In the genomic region with DNA sequence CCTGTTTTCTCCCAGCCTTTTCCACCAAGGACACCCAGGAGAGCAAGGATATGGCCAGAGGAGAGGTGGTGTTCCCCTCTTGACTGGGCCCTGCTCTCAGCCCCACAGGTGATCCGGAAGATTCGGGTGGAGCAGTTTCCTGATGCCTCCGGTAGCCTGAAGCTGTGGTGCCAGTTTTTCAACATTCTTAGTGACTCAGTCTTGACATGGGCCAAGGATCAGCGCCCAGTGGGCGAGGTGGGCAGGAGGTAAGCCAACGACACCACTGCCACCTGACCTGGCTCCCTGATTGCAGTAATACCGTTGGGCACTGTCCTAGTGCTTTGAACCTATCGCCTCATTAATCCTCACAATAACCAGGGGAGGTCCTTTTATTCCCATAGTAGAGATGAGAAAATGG, we compare ENCODE assay signal across 20 cellular contexts. TPM values are rescaled to one million over a fixed set of nuclear protein-coding genes. Genes with fewer than 3 reads are reported as not detected.
A peak's percentile ranks its signal among the peaks of the same experiment; 100 is the strongest.
DNase-seq lines count a peak whose midpoint lies in the region; ATAC-seq, FAIRE-seq and TF ChIP-seq lines count a peak whose summit lies in the region.
"Had no signal": no experiment of that assay in that cellular context is flagged by ENCODE, and none has a peak within 500 bp of the region (broad histone marks: within the 10 kb centered on the region; RNA-seq: fewer than 3 reads in every experiment).

No MANE protein-coding gene starts in this region.

- H2AFZ ChIP-seq in PC-3 (ENCODE audit: low read length): no peak overlapping the region

- H3K4me1 ChIP-seq in PC-3 (ENCODE audit: insufficient read depth, low read length): peaks cover 47% of the 10 kb centered on the region
- no peaks in the 10 kb centered on the region for H3K4me1 ChIP-seq in colonic mucosa
- H3K4me1 ChIP-seq in lung (ENCODE audit: control insufficient read depth in 2 of 2, insufficient read depth in 2 of 2, low read length in 2 of 2): peaks cover 0 to 9% of the 10 kb centered on the region in 2 donors
- no peaks in the 10 kb centered on the region for H3K4me1 ChIP-seq in upper lobe of right lung
- H3K4me1 ChIP-seq in suprapubic skin: peaks cover 23% of the 10 kb centered on the region

- CTCF ChIA-PET in PC-3 (lab: Charles Lee): no interaction called here

- no peaks in the 10 kb centered on the region for H3F3A ChIP-seq in PC-3 (ENCODE audit: low read length, unreplicated experiment)

- ATAC-seq in PC-3 (peak; percentile 94), lung (ENCODE audit: insufficient read depth, low FRiP score) (peak; percentile 77), upper lobe of right lung (peak; percentile 79)
- ATAC-seq: activated CD8-positive, alpha-beta T cell treated with anti-CD3 and anti-CD28 coated beads for 36 hours; left ventricle myocardium superior; SK-N-SH treated with all-trans-retinoic acid at 6 μM for 48 hours had no signal

- POLR2A ChIA-PET in PC-3 (lab: Charles Lee; ENCODE audit: unreplicated experiment): no interaction called here

- 73 to 84% methylated on average over 8 of the region's 8 CpGs for WGBS in lung, 2 donors
- WGBS in suprapubic skin: 44% methylated on average over 6 of the region's 8 CpGs

- peaks cover 19% of the 10 kb centered on the region for H3K79me2 ChIP-seq in PC-3 (ENCODE audit: low read length)

- TF ChIP-seq POLR2A in H54 (IDR thresholded peaks at IDR 0.05; ENCODE audit: low read depth, low read length): no peak
- TF ChIP-seq POLR2A in suprapubic skin (IDR thresholded peaks at IDR 0.05): no peak

- peak overlapping the region; percentile 65 for H3K4me2 ChIP-seq in PC-3 (ENCODE audit: low read length)

- H3K36me3 ChIP-seq in PC-3 (ENCODE audit: low read depth, low read length): no peaks in the 10 kb centered on the region
- H3K36me3 ChIP-seq in colonic mucosa: no peaks in the 10 kb centered on the region
- peaks cover 0 to 13% of the 10 kb centered on the region in 2 donors for H3K36me3 ChIP-seq in lung (ENCODE audit: control insufficient read depth in 2 of 2, insufficient read depth in 2 of 2, low read length in 2 of 2)
- H3K36me3 ChIP-seq in upper lobe of right lung: no peaks in the 10 kb centered on the region
- no peaks in the 10 kb centered on the region for H3K36me3 ChIP-seq in suprapubic skin

- H3K9me3 ChIP-seq in PC-3 (ENCODE audit: low read length) (no peaks in the 10 kb centered on the region), colonic mucosa (no peaks in the 10 kb centered on the region), lung (ENCODE audit: control insufficient read depth in 2 of 2, insufficient read depth in 1 of 2, low read length in 1 of 2) (no peaks in the 10 kb centered on the region), upper lobe of right lung (no peaks in the 10 kb centered on the region), suprapubic skin (no peaks in the 10 kb centered on the region)

- H3K27ac ChIP-seq in PC-3 (ENCODE audit: low read length) (peak overlapping the region; percentile 89), colonic mucosa (no peak overlapping the region), lung (ENCODE audit: low read depth in 1 of 2, low read length in 1 of 2) (no peak overlapping the region), upper lobe of right lung (no peak overlapping the region), suprapubic skin (no peak overlapping the region)

- no peak for TF ChIP-seq CTCF in PC-3 (conservative IDR thresholded peaks at IDR 0.05; ENCODE audit: low read depth, low read length)
- no peak for TF ChIP-seq CTCF in colonic mucosa (IDR thresholded peaks at IDR 0.05)
- no peak for TF ChIP-seq CTCF in lung (IDR thresholded peaks at IDR 0.05; ENCODE audit: control extremely low read depth, extremely low read depth)
- no peak for TF ChIP-seq CTCF in upper lobe of right lung (IDR thresholded peaks at IDR 0.05)
- no peak for TF ChIP-seq CTCF in suprapubic skin (IDR thresholded peaks at IDR 0.05)

- no peak for FAIRE-seq in H54 (lab: Jason Lieb, UNC)
- FAIRE-seq: RCC 7860 had no signal

- TF ChIP-seq EP300 in suprapubic skin (IDR thresholded peaks at IDR 0.05): no peak

- no peaks in the 10 kb centered on the region for H3K9me2 ChIP-seq in PC-3 (replicated peaks; ENCODE audit: low read length)

- no peaks in the 10 kb centered on the region for H4K20me1 ChIP-seq in PC-3 (ENCODE audit: low read length)

- no TSS peak for BruUV-seq in PC-3 (replicated peaks; lab: Mats Ljungman, UMichigan)

- DNase-seq in PC-3: peak; percentile 98
- DNase-seq in colonic mucosa: peak; percentile 48
- DNase-seq in lung (ENCODE audit: low spot score): peak; percentile 57
- DNase-seq in upper lobe of right lung: peak; percentile 78
- DNase-seq in DMS153 (lab: John Stamatoyannopoulos, UW): no peak
- no peak for DNase-seq in H54 (ENCODE audit: insufficient read length, low spot score)
- DNase-seq in suprapubic skin (ENCODE audit: low spot score in 2 of 2): no peak
- DNase-seq: activated CD8-positive, alpha-beta T cell treated with anti-CD3 and anti-CD28 coated beads for 36 hours; activated naive CD4-positive, alpha-beta T cell treated with anti-CD3 and anti-CD28 coated beads, Interleukin-2, amount 50 U/mL, for 16 hours; activated T-cell treated with anti-CD3 and anti-CD28 coated beads, Interleukin-2, amount 50 U/mL, for 1 hour; anterior cingulate cortex; COR-L47; glutamatergic neuron; left ventricle myocardium superior; NCI-H510A; NK-92 treated with Interleukin-12 subunit alpha and Interleukin-12 subunit beta, amount 100 ng/mL, for 24 hours; retina; stimulated activated CD4-positive, alpha-beta T cell treated with anti-CD3 and anti-CD28 coated beads, Interleukin-12 subunit alpha, Interleukin-12 subunit beta, amount 100 ng/mL, for 4 hours had no signal

- intact Hi-C loops in PC-3 (cut with micrococcal nuclease): no loop called here
- intact Hi-C loops in colonic mucosa (cut with DNase I): no loop called here
- intact Hi-C loops in upper lobe of right lung (cut with DNase I): no loop called here

- no peaks in the 10 kb centered on the region for H3K27me3 ChIP-seq in PC-3 (ENCODE audit: low read length)
- no peaks in the 10 kb centered on the region for H3K27me3 ChIP-seq in colonic mucosa
- no peaks in the 10 kb centered on the region for H3K27me3 ChIP-seq in lung (ENCODE audit: control insufficient read depth, insufficient read depth)
- H3K27me3 ChIP-seq in upper lobe of right lung: no peaks in the 10 kb centered on the region
- H3K27me3 ChIP-seq in suprapubic skin: no peaks in the 10 kb centered on the region

- peak overlapping the region; percentile 58 for H3K9ac ChIP-seq in PC-3 (ENCODE audit: low read length)
- H3K9ac ChIP-seq in colonic mucosa (ENCODE audit: low read depth in 2 of 2, low read length in 2 of 2): no peak overlapping the region

- H3K4me3 ChIP-seq in PC-3 (ENCODE audit: low read length) (peak overlapping the region; percentile 26; the same call in 1 of the 2 replicates), colonic mucosa (no peak overlapping the region), lung (no peak overlapping the region), upper lobe of right lung (no peak overlapping the region), suprapubic skin (no peak overlapping the region)

RNA-seq across cellular contexts. Expression of a gene that starts 25.3 kb away (rescaled TPM):
- total RNA-seq in PC-3 (2014; rRNA removed) (0.58 and 1.1 TPM in 2 replicates), colonic mucosa (under 1 TPM in 1 of 2 donors, not detected in 1; 0.80 TPM), lung (under 1 TPM in 1 of 2 donors, not detected in 1; 0.06 TPM), upper lobe of right lung (not detected), suprapubic skin (not detected)
- polyA plus RNA-seq in lung: not detected
- total RNA-seq: activated CD8-positive, alpha-beta T cell treated with anti-CD3 and anti-CD28 coated beads for 36 hours had no signal

RNA-seq across cellular contexts. Expression of a gene that starts 42.0 kb away (rescaled TPM):
- total RNA-seq in PC-3 (2014; rRNA removed) (2.4 and 6.9 TPM in 2 replicates), colonic mucosa (1 to 10 TPM in 1 of 2 donors, under 1 TPM in 1; 0.74 to 2.4 TPM), lung (10 to 100 TPM in 1 of 2 donors, 1 to 10 TPM in 1; 8.2 to 12.2 TPM), upper lobe of right lung (21.0 TPM), suprapubic skin (1 to 10 TPM in 2 of 4 donors, under 1 TPM in 2; 0.42 to 7.5 (median 1.1) TPM)
- polyA plus RNA-seq in lung: 1 to 10 TPM; 3.1 to 4.2 TPM

Comparison
In these comparisons a context has a peak if more than half of its experiments do, and no peak if none do; other contexts are left out.
1. DNase-seq: peak in PC-3 (single experiment), colonic mucosa (single experiment), lung (single experiment) and upper lobe of right lung (single experiment); none in DMS153 (single experiment), H54 (single experiment) and suprapubic skin (0 of 2).
2. Peak in every context shown above with its lines, with median percentiles within 50 percentile points of each other: ATAC-seq.